In genomic region chr5:2754621-2755370, GRCh38 we compare ENCODE assay signal across 15 cellular contexts. TPM values are rescaled to one million over a fixed set of nuclear protein-coding genes. Genes with fewer than 3 reads are reported as not detected.
DNase-seq lines count a peak whose midpoint lies in the region; TF ChIP-seq lines count a peak whose summit lies in the region.
"Had no signal": no experiment of that assay in that cellular context is flagged by ENCODE, and none has a peak within 500 bp of the region (broad histone marks: within the 10 kb centered on the region; RNA-seq: fewer than 3 reads in every experiment).

No MANE protein-coding gene starts in this region.

- H3K36me3 ChIP-seq in breast epithelium (no peaks in the 10 kb centered on the region), subcutaneous abdominal adipose tissue (ENCODE audit: control insufficient read depth in 5 of 5, insufficient read depth in 5 of 5, low read length in 5 of 5) (no peaks in the 10 kb centered on the region)
- H3K36me3 ChIP-seq: colonic mucosa had no signal

- H3K27me3 ChIP-seq in breast epithelium = peaks cover 0 to 3% of the 10 kb centered on the region in 2 donors
- H3K27me3 ChIP-seq in subcutaneous abdominal adipose tissue (ENCODE audit: control insufficient read depth in 5 of 5, insufficient read depth in 4 of 5, low read length in 5 of 5) = peaks cover 0 to 37% (median 24%) of the 10 kb centered on the region in 5 donors

- intact Hi-C loops in breast epithelium (cut with DNase I; ENCODE audit: low total_unique reads) = loop anchor here (5.0 to 10.0 kb wide), 2 partner anchors 1412 to 1750 kb away; no protein-coding TSS in a partner anchor

- DNase-seq in NCI-H524 (lab: John Stamatoyannopoulos, UW) = peak; percentile 62 to 84
- DNase-seq in NCI-H524 treated with DMSO at 0.1 percent for 48 hours (lab: John Stamatoyannopoulos, UW) = no peak
- DNase-seq in breast epithelium (ENCODE audit: low spot score in 2 of 2) = peak; percentile 45 to 57
- DNase-seq in kidney tubule cell (ENCODE audit: low spot score) = peak; percentile 21
- DNase-seq in stimulated activated CD4-positive, alpha-beta T cell treated with anti-CD3 and anti-CD28 coated beads, Interleukin-15, amount 100 ng/mL, for 24 hours = no peak
- DNase-seq in SIG-M5 treated with dmso at 0.1 percent for 504 hours (lab: John Stamatoyannopoulos, UW; ENCODE audit: unreplicated experiment) = no peak
- no peak for DNase-seq in kidney glomerular epithelial cell (lab: John Stamatoyannopoulos, UW)
- DNase-seq: 8988T; activated CD4-positive, alpha-beta memory T cell treated with anti-CD3 and anti-CD28 coated beads, Interleukin-2, amount 10 ng/mL, durations not matched to agents 7 days and 5 days; colonic mucosa; DMS153; GOT3; NCI-H187 had no signal

- H3K4me1 ChIP-seq in breast epithelium (no peaks in the 10 kb centered on the region), subcutaneous abdominal adipose tissue (ENCODE audit: control insufficient read depth in 5 of 5, insufficient read depth in 5 of 5, low read length in 5 of 5) (peaks cover 0 to 58% (median 49%) of the 10 kb centered on the region in 5 donors)
- H3K4me1 ChIP-seq: colonic mucosa had no signal

- H3K9me3 ChIP-seq in breast epithelium (no peaks in the 10 kb centered on the region), subcutaneous abdominal adipose tissue (ENCODE audit: control insufficient read depth in 5 of 5, low read length in 5 of 5) (no peaks in the 10 kb centered on the region)
- H3K9me3 ChIP-seq: colonic mucosa had no signal

- peak overlapping the region in 3 of 5 donors; percentile 1 to 62 (median 46) for H3K9ac ChIP-seq in subcutaneous abdominal adipose tissue (ENCODE audit: low read length in 5 of 5)

- no peak for TF ChIP-seq POLR2A in breast epithelium (IDR thresholded peaks at IDR 0.05)

- peak in 1 of 3 donors; percentile 28 for TF ChIP-seq CTCF in breast epithelium (IDR thresholded peaks at IDR 0.05)

- H3K27ac ChIP-seq in breast epithelium (peak overlapping the region; percentile 95 to 97), subcutaneous abdominal adipose tissue (ENCODE audit: low read depth, low read length) (no peak overlapping the region)
- H3K27ac ChIP-seq: colonic mucosa had no signal

- H3K4me3 ChIP-seq in breast epithelium = peak overlapping the region; percentile 50 to 98 (median 75)
- H3K4me3 ChIP-seq in subcutaneous abdominal adipose tissue (ENCODE audit: low read depth in 1 of 5, low read length in 5 of 5) = peak overlapping the region; percentile 53 to 75 (median 64)
- H3K4me3 ChIP-seq: colonic mucosa had no signal

RNA-seq across cellular contexts. Expression of gene IRX2, which starts 3.3 kb away (rescaled TPM):
- 10 to 100 TPM; 19.2 to 69.4 (median 26.2) TPM for total RNA-seq in breast epithelium
- total RNA-seq: activated CD4-positive, alpha-beta memory T cell treated with anti-CD3 and anti-CD28 coated beads, Interleukin-2, amount 10 ng/mL, durations not matched to agents 7 days and 5 days; T-helper 1 cell treated with Interleukin-12 subunit alpha and Interleukin-12 subunit beta and Interleukin-4 antibody, amounts not matched to agents 30 ng/mL and 1 ng/mL, for 36 hours had no signal

Comparison
In these comparisons a context has a peak if more than half of its experiments do, and no peak if none do; other contexts are left out.
1. DNase-seq: peak in NCI-H524 (2 of 2), breast epithelium (2 of 2) and kidney tubule cell (single experiment); none in NCI-H524 treated with DMSO at 0.1 percent for 48 hours (single experiment), stimulated activated CD4-positive, alpha-beta T cell treated with anti-CD3 and anti-CD28 coated beads, Interleukin-15, amount 100 ng/mL, for 24 hours (single experiment), SIG-M5 treated with dmso at 0.1 percent for 504 hours (single experiment) and kidney glomerular epithelial cell (single experiment).